In genomic region chr19:47093841-47094240, GRCh38 we compare ENCODE assay signal across 9 cellular contexts. TPM values are rescaled to one million over a fixed set of nuclear protein-coding genes. Genes with fewer than 3 reads are reported as not detected.
DNase-seq lines count a peak whose midpoint lies in the region; ATAC-seq and TF ChIP-seq lines count a peak whose summit lies in the region.
"Had no signal": no experiment of that assay in that cellular context is flagged by ENCODE, and none has a peak within 500 bp of the region (broad histone marks: within the 10 kb centered on the region; RNA-seq: fewer than 3 reads in every experiment).

No MANE protein-coding gene starts in this region.

- H3K36me3 Mint-ChIP-seq in activated CD4-positive, alpha-beta memory T cell treated with anti-CD3 and anti-CD28 coated beads for 36 hours, result peaks cover 48% of the 10 kb centered on the region

- H3K4me2 ChIP-seq in BLaER1, result peak overlapping the region; percentile 97

- intact Hi-C loops in activated CD4-positive, alpha-beta memory T cell treated with anti-CD3 and anti-CD28 coated beads for 36 hours (cut with micrococcal nuclease), result loop anchor here (1.0 to 5.0 kb wide), 2 partner anchors 19 to 57 kb away; partner anchors contain the start of gene ZC3H4
- intact Hi-C loops in heart right ventricle (cut with DNase I), result no loop called here

- peaks cover 39% of the 10 kb centered on the region for H4K20me1 ChIP-seq in BLaER1

- H3K27me3 ChIP-seq in BLaER1 (no peaks in the 10 kb centered on the region), mucosa of rectum (ENCODE audit: control insufficient read depth in 2 of 2, insufficient read depth in 2 of 2, low read length in 2 of 2) (no peaks in the 10 kb centered on the region), heart right ventricle (no peaks in the 10 kb centered on the region)

- H3K27ac Mint-ChIP-seq in activated CD4-positive, alpha-beta memory T cell treated with anti-CD3 and anti-CD28 coated beads for 36 hours, result peak overlapping the region; percentile 98

- H3K4me1 Mint-ChIP-seq in activated CD4-positive, alpha-beta memory T cell treated with anti-CD3 and anti-CD28 coated beads for 36 hours (ENCODE audit: low read depth), result peaks cover 64% of the 10 kb centered on the region

- peak; percentile 67 for DNase-seq in GM19238 (ENCODE audit: insufficient read length, low spot score)
- DNase-seq in activated CD4-positive, alpha-beta memory T cell treated with anti-CD3 and anti-CD28 coated beads for 36 hours, result peak; percentile 78
- DNase-seq in D341Med (ENCODE audit: low spot score), result no peak
- no peak for DNase-seq in hypothalamus (lab: John Stamatoyannopoulos, UW)
- no peak for DNase-seq in NCI-H510A treated with DMSO at 0.1 percent for 48 hours (lab: John Stamatoyannopoulos, UW)
- DNase-seq in heart right ventricle, result no peak
- DNase-seq: GDM1 had no signal

- TF ChIP-seq CTCF in heart right ventricle (IDR thresholded peaks at IDR 0.05), result no peak

- peaks cover 71% of the 10 kb centered on the region for H3K4me1 ChIP-seq in BLaER1
- peaks cover 60 to 70% of the 10 kb centered on the region in 2 donors for H3K4me1 ChIP-seq in mucosa of rectum (ENCODE audit: control insufficient read depth in 2 of 2, insufficient read depth in 2 of 2, low read length in 2 of 2)
- H3K4me1 ChIP-seq in heart right ventricle, result peaks cover 16 to 50% (median 44%) of the 10 kb centered on the region in 9 donors

- H3K9me3 ChIP-seq in BLaER1 (no peaks in the 10 kb centered on the region), mucosa of rectum (ENCODE audit: control insufficient read depth in 2 of 2, low read length in 2 of 2) (no peaks in the 10 kb centered on the region), heart right ventricle (no peaks in the 10 kb centered on the region)

- H3K4me3 Mint-ChIP-seq in activated CD4-positive, alpha-beta memory T cell treated with anti-CD3 and anti-CD28 coated beads for 36 hours, result peak overlapping the region; percentile 77

- peak overlapping the region; percentile 54 for H3K4me3 ChIP-seq in BLaER1
- H3K4me3 ChIP-seq in mucosa of rectum (ENCODE audit: low read length in 2 of 2), result no peak overlapping the region
- no peak overlapping the region for H3K4me3 ChIP-seq in heart right ventricle

- no peaks in the 10 kb centered on the region for H3K9me3 Mint-ChIP-seq in activated CD4-positive, alpha-beta memory T cell treated with anti-CD3 and anti-CD28 coated beads for 36 hours

- H3K9ac ChIP-seq in BLaER1 (peak overlapping the region; percentile 78), mucosa of rectum (ENCODE audit: low read depth in 1 of 2, low read length in 2 of 2) (peak overlapping the region; percentile 17 to 79)

- H3K36me3 ChIP-seq in BLaER1 (peaks cover 54% of the 10 kb centered on the region), mucosa of rectum (ENCODE audit: control insufficient read depth in 2 of 2, insufficient read depth in 2 of 2, low read length in 2 of 2) (peaks cover 29 to 40% of the 10 kb centered on the region in 2 donors), heart right ventricle (peaks cover 0 to 61% (median 41%) of the 10 kb centered on the region in 9 donors)

- POLR2A ChIA-PET in activated CD4-positive, alpha-beta memory T cell treated with anti-CD3 and anti-CD28 coated beads for 36 hours (lab: Charles Lee), result interaction anchor here (0.9 to 9.1 kb wide), 4 partner anchors 13 to 437 kb away, joined by 3 to 205 read pairs (median 6); partner anchors contain the start of gene ZC3H4

- CTCF ChIA-PET in activated CD4-positive, alpha-beta memory T cell treated with anti-CD3 and anti-CD28 coated beads for 36 hours (lab: Charles Lee), result interaction anchor here (0.9 to 3.7 kb wide), 7 partner anchors 14 to 150 kb away, joined by 3 to 26 read pairs (median 5); no protein-coding TSS in a partner anchor

- no peak for ATAC-seq in heart right ventricle

- WGBS in heart right ventricle, 2 donors, result 85 to 86% methylated on average over 10 of the region's 10 CpGs

- H3K27me3 Mint-ChIP-seq in activated CD4-positive, alpha-beta memory T cell treated with anti-CD3 and anti-CD28 coated beads for 36 hours, result no peaks in the 10 kb centered on the region

- H3K27ac ChIP-seq in BLaER1, result peak overlapping the region; percentile 95
- peak overlapping the region; percentile 98 to 99 for H3K27ac ChIP-seq in mucosa of rectum (ENCODE audit: low read depth in 2 of 2, low read length in 2 of 2)
- H3K27ac ChIP-seq in heart right ventricle, result peak overlapping the region in 2 of 10 donors; percentile 32 to 82

RNA-seq across cellular contexts. Expression of gene ZC3H4, which starts 19.7 kb away (rescaled TPM):
- total RNA-seq in activated CD4-positive, alpha-beta memory T cell treated with anti-CD3 and anti-CD28 coated beads for 36 hours, result 10 to 100 TPM; 77.1 to 78.6 TPM
- total RNA-seq in heart right ventricle, result 10 to 100 TPM; 19.5 to 32.8 (median 26.1) TPM
- polyA plus RNA-seq in heart right ventricle, result 10 to 100 TPM in 1 of 2 donors, 1 to 10 TPM in 1; 4.5 to 13.8 TPM

RNA-seq across cellular contexts. Expression of gene SAE1, which starts 36.8 kb away (rescaled TPM):
- 100 to 1,000 TPM; 154 to 157 TPM for total RNA-seq in activated CD4-positive, alpha-beta memory T cell treated with anti-CD3 and anti-CD28 coated beads for 36 hours
- total RNA-seq in heart right ventricle, result 10 to 100 TPM; 32.5 to 53.3 (median 45.5) TPM
- 10 to 100 TPM; 11.9 to 60.2 TPM for polyA plus RNA-seq in heart right ventricle

RNA-seq across cellular contexts. Expression of gene TMEM160, which starts 45.4 kb away (rescaled TPM):
- 10 to 100 TPM; 62.8 to 69.8 TPM for total RNA-seq in activated CD4-positive, alpha-beta memory T cell treated with anti-CD3 and anti-CD28 coated beads for 36 hours
- total RNA-seq in heart right ventricle, result 10 to 100 TPM; 17.9 to 34.1 (median 23.7) TPM
- polyA plus RNA-seq in heart right ventricle, result 10 to 100 TPM; 15.4 to 83.8 TPM

Comparison
In these comparisons a context has a peak if more than half of its experiments do, and no peak if none do; other contexts are left out.
1. DNase-seq: peak in GM19238 (single experiment) and activated CD4-positive, alpha-beta memory T cell treated with anti-CD3 and anti-CD28 coated beads for 36 hours (single experiment); none in D341Med (single experiment), hypothalamus (0 of 51), NCI-H510A treated with DMSO at 0.1 percent for 48 hours (single experiment) and heart right ventricle (0 of 2).